1 cellular context compared by ENCODE assay signal in genomic region chr4:102761902-102762301, GRCh38.
TF ChIP-seq lines count a peak whose summit lies in the region.

No MANE protein-coding gene starts in this region.

TF ChIP-seq in SK-N-SH, 30 proteins besides CTCF, POLR2A, EP300 and RAD21 (continued from another document):
- TF ChIP-seq REST (IDR thresholded peaks at IDR 0.05; ENCODE audit: low read depth, low read length), result no peak
- TF ChIP-seq ELF1 (IDR thresholded peaks at IDR 0.05), result no peak
- TF ChIP-seq JUND (IDR thresholded peaks at IDR 0.05), result no peak
- no peak for TF ChIP-seq NRF1 (IDR thresholded peaks at IDR 0.05; ENCODE audit: low read depth, low read length)
- no peak for TF ChIP-seq MXI1 (IDR thresholded peaks at IDR 0.05; ENCODE audit: low read depth, low read length)
TF ChIP-seq in SK-N-SH: peak in this region for 0.
